18 cellular contexts compared by ENCODE assay signal in the genomic region with DNA sequence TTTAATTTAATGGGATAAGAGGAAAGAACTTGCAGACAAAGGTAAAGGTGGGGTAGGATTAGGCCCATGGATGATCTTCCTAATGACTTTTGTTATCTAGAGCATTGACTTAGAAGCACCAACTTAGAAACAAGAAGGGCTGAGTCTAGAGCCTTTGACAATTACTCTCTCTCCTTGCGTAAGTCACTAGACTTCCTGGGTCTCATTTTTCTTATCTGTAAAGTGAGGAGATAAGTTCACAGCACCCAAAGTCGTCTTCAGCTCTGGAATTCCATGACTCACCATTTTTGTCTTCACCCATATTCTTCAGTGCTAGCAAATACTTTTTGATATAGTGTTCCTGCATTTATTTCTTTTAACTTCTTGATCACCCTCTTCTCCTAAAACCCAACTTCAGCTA.
DNase-seq lines count a peak whose midpoint lies in the region; ATAC-seq and TF ChIP-seq lines count a peak whose summit lies in the region.
"Had no signal": no experiment of that assay in that cellular context is flagged by ENCODE, and none has a peak within 500 bp of the region (broad histone marks: within the 10 kb centered on the region; RNA-seq: fewer than 3 reads in every experiment).

No MANE protein-coding gene starts in this region.

- DNase-seq in SK-N-SH = no peak
- DNase-seq in SJSA1 (ENCODE audit: low read depth in 1 of 2, low spot score in 2 of 2) = no peak
- DNase-seq in fibroblast of the aortic adventitia (ENCODE audit: low read depth) = peak; percentile 49
- no peak for DNase-seq in smooth muscle cell (lab: John Stamatoyannopoulos, UW; ENCODE audit: unreplicated experiment)
- DNase-seq in lower lobe of right lung = no peak
- DNase-seq in activated CD4-positive, alpha-beta T cell treated with anti-CD3 and anti-CD28 coated beads for 36 hours = no peak
- DNase-seq: activated CD4-positive, alpha-beta T cell treated with anti-CD3 and anti-CD28 coated beads, Interleukin-2, amount 10 ng/mL, durations not matched to agents 7 days and 5 days; activated naive CD4-positive, alpha-beta T cell; CD4-positive, CD25-positive, alpha-beta regulatory T cell; dermis blood vessel endothelial cell; DND-41; erythroblast; HCEC 1CT; NCI-H2029; right cardiac atrium; SJCRH30 had no signal

- H3K4me3 ChIP-seq in SK-N-SH (ENCODE audit: low read depth in 2 of 2, low read length in 1 of 2) = no peak overlapping the region
- H3K4me3 ChIP-seq in SJSA1 = no peak overlapping the region
- no peak overlapping the region for H3K4me3 ChIP-seq in fibroblast of the aortic adventitia (ENCODE audit: low read depth, low read length)
- H3K4me3 ChIP-seq in smooth muscle cell = no peak overlapping the region
- H3K4me3 ChIP-seq in lower lobe of right lung = no peak overlapping the region
- H3K4me3 ChIP-seq: SJCRH30 had no signal

- H4K20me1 ChIP-seq in SK-N-SH (ENCODE audit: insufficient read depth) (no peaks in the 10 kb centered on the region), smooth muscle cell (ENCODE audit: low read depth) (no peaks in the 10 kb centered on the region)

- peaks cover 10 to 42% of the 10 kb centered on the region in 2 experiments; a peak in 3 of 4 replicates for H3K4me1 ChIP-seq in SK-N-SH (ENCODE audit: control insufficient read depth in 1 of 2, insufficient read depth in 2 of 2, low read depth in 1 of 2, low read length in 1 of 2)
- peaks cover 53% of the 10 kb centered on the region for H3K4me1 ChIP-seq in SJSA1 (replicated peaks)
- peaks cover 9% of the 10 kb centered on the region for H3K4me1 ChIP-seq in smooth muscle cell (ENCODE audit: low read depth)
- peaks cover 41% of the 10 kb centered on the region for H3K4me1 ChIP-seq in lower lobe of right lung

- H3K27me3 Mint-ChIP-seq in activated CD4-positive, alpha-beta T cell treated with anti-CD3 and anti-CD28 coated beads for 36 hours = peaks cover 8% of the 10 kb centered on the region
- H3K27me3 Mint-ChIP-seq: CD4-positive, CD25-positive, alpha-beta regulatory T cell had no signal

- H3K36me3 ChIP-seq in SK-N-SH (replicated peaks in 1 of 2; ENCODE audit: control insufficient read depth in 1 of 2, insufficient read depth in 2 of 2, low read length in 1 of 2) (no peaks in the 10 kb centered on the region), SJSA1 (no peaks in the 10 kb centered on the region), smooth muscle cell (ENCODE audit: low read depth) (no peaks in the 10 kb centered on the region), lower lobe of right lung (no peaks in the 10 kb centered on the region)
- H3K36me3 ChIP-seq: SJCRH30 had no signal

- no peaks in the 10 kb centered on the region for H3K27me3 ChIP-seq in SK-N-SH (ENCODE audit: insufficient read depth)
- no peaks in the 10 kb centered on the region for H3K27me3 ChIP-seq in SJSA1 (replicated peaks)
- no peaks in the 10 kb centered on the region for H3K27me3 ChIP-seq in smooth muscle cell (ENCODE audit: low read depth)
- H3K27me3 ChIP-seq in lower lobe of right lung (ENCODE audit: low read depth) = no peaks in the 10 kb centered on the region
- H3K27me3 ChIP-seq: SJCRH30 had no signal

- CTCF ChIA-PET in SK-N-SH (lab: Yijun Ruan, JAX) = no interaction called here
- CTCF ChIA-PET in activated CD4-positive, alpha-beta T cell treated with anti-CD3 and anti-CD28 coated beads for 36 hours (lab: Charles Lee) = interaction anchor here (0.7 kb wide), 1 partner anchor 1163 kb away, joined by 3 read pairs; no protein-coding TSS in a partner anchor

- peaks cover 26% of the 10 kb centered on the region for H3K4me1 Mint-ChIP-seq in activated CD4-positive, alpha-beta T cell treated with anti-CD3 and anti-CD28 coated beads for 36 hours

- TF ChIP-seq CTCF in SK-N-SH (IDR thresholded peaks at IDR 0.05) (no peak), fibroblast of the aortic adventitia (IDR thresholded peaks at IDR 0.05; ENCODE audit: insufficient read depth, low read length) (no peak), smooth muscle cell (IDR thresholded peaks at IDR 0.05; ENCODE audit: borderline replicate concordance, insufficient read depth, poor library complexity, severe bottlenecking) (no peak), lower lobe of right lung (IDR thresholded peaks at IDR 0.05) (no peak)

- POLR2A ChIA-PET in SK-N-SH (lab: Yijun Ruan, JAX) = no interaction called here
- POLR2A ChIA-PET in activated CD4-positive, alpha-beta T cell treated with anti-CD3 and anti-CD28 coated beads for 36 hours (lab: Charles Lee) = no interaction called here

- H3K79me2 ChIP-seq in SK-N-SH (ENCODE audit: insufficient read depth) = no peaks in the 10 kb centered on the region
- no peaks in the 10 kb centered on the region for H3K79me2 ChIP-seq in smooth muscle cell (ENCODE audit: low read depth)

- TF ChIP-seq RAD21 in SK-N-SH (IDR thresholded peaks at IDR 0.05; ENCODE audit: low read length) = no peak

- 0 out of 2 replicates have a peak overlapping the region, but pooled peaks have one; percentile 4 for H3K4me2 ChIP-seq in SK-N-SH
- peak overlapping the region; percentile 63 for H3K4me2 ChIP-seq in smooth muscle cell

- no peaks in the 10 kb centered on the region for H3K36me3 Mint-ChIP-seq in activated CD4-positive, alpha-beta T cell treated with anti-CD3 and anti-CD28 coated beads for 36 hours (ENCODE audit: low read depth)
- H3K36me3 Mint-ChIP-seq: CD4-positive, CD25-positive, alpha-beta regulatory T cell had no signal

- no peak for TF ChIP-seq EP300 in SK-N-SH (IDR thresholded peaks at IDR 0.05; ENCODE audit: borderline replicate concordance in 1 of 2, low read depth in 1 of 2, low read length in 1 of 2)

- H2AFZ ChIP-seq in SK-N-SH (ENCODE audit: low read depth) (no peak overlapping the region), smooth muscle cell (ENCODE audit: low read depth) (no peak overlapping the region)

- H3K9ac ChIP-seq in SK-N-SH = peak overlapping the region; percentile 30; the same call in 1 of the 2 replicates
- peak overlapping the region; percentile 65 for H3K9ac ChIP-seq in smooth muscle cell (ENCODE audit: low read depth)

- no peaks in the 10 kb centered on the region for H3K9me3 ChIP-seq in SK-N-SH
- no peaks in the 10 kb centered on the region for H3K9me3 ChIP-seq in SJSA1 (replicated peaks)
- no peaks in the 10 kb centered on the region for H3K9me3 ChIP-seq in smooth muscle cell (replicated peaks; ENCODE audit: low read depth)
- no peaks in the 10 kb centered on the region for H3K9me3 ChIP-seq in lower lobe of right lung

- H3K9me3 Mint-ChIP-seq in activated CD4-positive, alpha-beta T cell treated with anti-CD3 and anti-CD28 coated beads for 36 hours (ENCODE audit: low read depth) = no peaks in the 10 kb centered on the region
- H3K9me3 Mint-ChIP-seq: activated CD4-positive, alpha-beta T cell treated with anti-CD3 and anti-CD28 coated beads, Interleukin-2, amount 10 ng/mL, durations not matched to agents 7 days and 5 days; CD4-positive, CD25-positive, alpha-beta regulatory T cell had no signal

- H3K4me3 Mint-ChIP-seq in activated CD4-positive, alpha-beta T cell treated with anti-CD3 and anti-CD28 coated beads for 36 hours = no peak overlapping the region
- H3K4me3 Mint-ChIP-seq: activated CD4-positive, alpha-beta T cell treated with anti-CD3 and anti-CD28 coated beads, Interleukin-2, amount 10 ng/mL, durations not matched to agents 7 days and 5 days; CD4-positive, CD25-positive, alpha-beta regulatory T cell had no signal

- intact Hi-C loops in lower lobe of right lung (cut with DNase I) = no loop called here
- intact Hi-C loops in activated CD4-positive, alpha-beta T cell treated with anti-CD3 and anti-CD28 coated beads for 36 hours (cut with DNase I, micrococcal nuclease) = no loop called here

- H3K9me2 ChIP-seq in SK-N-SH = no peaks in the 10 kb centered on the region

- 55% methylated on average over 2 of the region's 2 CpGs for WGBS in SK-N-SH (ENCODE audit: low lambda C conversion rate)
- WGBS in smooth muscle cell (ENCODE audit: low lambda C conversion rate) = 36% methylated on average over 2 of the region's 2 CpGs

- H3K27ac ChIP-seq in SK-N-SH (ENCODE audit: low read depth in 2 of 2, low read length in 1 of 2) = peak overlapping the region in 1 of 2 experiments; percentile 57; a peak in 2 of 4 replicates
- peak overlapping the region; percentile 97 for H3K27ac ChIP-seq in SJSA1
- H3K27ac ChIP-seq in smooth muscle cell (ENCODE audit: low read depth) = peak overlapping the region; percentile 90
- H3K27ac ChIP-seq in lower lobe of right lung = no peak overlapping the region
- H3K27ac ChIP-seq: SJCRH30 had no signal

- no peak for ATAC-seq in SK-N-SH treated with all-trans-retinoic acid at 6 μM for 48 hours
- no peak for ATAC-seq in lower lobe of right lung
- no peak for ATAC-seq in HG03469 (IDR thresholded peaks at IDR 0.05; ENCODE audit: unreplicated experiment)
- ATAC-seq in activated CD4-positive, alpha-beta T cell treated with anti-CD3 and anti-CD28 coated beads for 36 hours = no peak

- H3K27ac Mint-ChIP-seq in activated CD4-positive, alpha-beta T cell treated with anti-CD3 and anti-CD28 coated beads for 36 hours = no peak overlapping the region
- H3K27ac Mint-ChIP-seq: activated CD4-positive, alpha-beta T cell treated with anti-CD3 and anti-CD28 coated beads, Interleukin-2, amount 10 ng/mL, durations not matched to agents 7 days and 5 days had no signal

- peaks cover 20% of the 10 kb centered on the region for H3F3A ChIP-seq in SK-N-SH (replicated peaks; ENCODE audit: insufficient read depth)
- peaks cover 28% of the 10 kb centered on the region for H3F3A ChIP-seq in smooth muscle cell (ENCODE audit: low read depth)

TF ChIP-seq in SK-N-SH, 30 proteins besides CTCF, POLR2A, EP300 and RAD21:
- TF ChIP-seq TCF12 (IDR thresholded peaks at IDR 0.05) (no peak), SIN3A (IDR thresholded peaks at IDR 0.05; ENCODE audit: borderline replicate concordance, low read depth, low read length) (no peak), RFX5 (IDR thresholded peaks at IDR 0.05; ENCODE audit: low read length) (no peak), JUND (IDR thresholded peaks at IDR 0.05) (0 out of 2 replicates have a peak, but pooled peaks have one; percentile 10), FOSL2 (IDR thresholded peaks at IDR 0.05; ENCODE audit: borderline replicate concordance, low read depth) (0 out of 2 replicates have a peak, but pooled peaks have one; percentile 12), NRF1 (IDR thresholded peaks at IDR 0.05; ENCODE audit: low read depth, low read length) (no peak)
TF ChIP-seq in SK-N-SH: peak in this region for 2.

TF ChIP-seq in SK-N-SH treated with all-trans-retinoic acid at 6 μM for 48 hours, 23 proteins besides CTCF, POLR2A, EP300 and RAD21 (continues in another document):
- TF ChIP-seq, protein P1, sequence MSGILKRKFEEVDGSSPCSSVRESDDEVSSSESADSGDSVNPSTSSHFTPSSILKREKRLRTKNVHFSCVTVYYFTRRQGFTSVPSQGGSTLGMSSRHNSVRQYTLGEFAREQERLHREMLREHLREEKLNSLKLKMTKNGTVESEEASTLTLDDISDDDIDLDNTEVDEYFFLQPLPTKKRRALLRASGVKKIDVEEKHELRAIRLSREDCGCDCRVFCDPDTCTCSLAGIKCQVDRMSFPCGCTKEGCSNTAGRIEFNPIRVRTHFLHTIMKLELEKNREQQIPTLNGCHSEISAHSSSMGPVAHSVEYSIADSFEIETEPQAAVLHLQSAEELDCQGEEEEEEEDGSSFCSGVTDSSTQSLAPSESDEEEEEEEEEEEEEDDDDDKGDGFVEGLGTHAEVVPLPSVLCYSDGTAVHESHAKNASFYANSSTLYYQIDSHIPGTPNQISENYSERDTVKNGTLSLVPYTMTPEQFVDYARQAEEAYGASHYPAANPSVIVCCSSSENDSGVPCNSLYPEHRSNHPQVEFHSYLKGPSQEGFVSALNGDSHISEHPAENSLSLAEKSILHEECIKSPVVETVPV (CRISPR knock-in tag; IDR thresholded peaks at IDR 0.05) = no peak
